ENCODE assay signal across 13 cellular contexts in genomic region chr9:76219555-76220151, GRCh38.
A peak's percentile ranks its signal among the peaks of the same experiment; 100 is the strongest.
DNase-seq lines count a peak whose midpoint lies in the region; ATAC-seq, FAIRE-seq and TF ChIP-seq lines count a peak whose summit lies in the region.
"Had no signal": no experiment of that assay in that cellular context is flagged by ENCODE, and none has a peak within 500 bp of the region (broad histone marks: within the 10 kb centered on the region; RNA-seq: fewer than 3 reads in every experiment).

No MANE protein-coding gene starts in this region.

- H3K36me3 Mint-ChIP-seq in type B pancreatic cell = no peaks in the 10 kb centered on the region

- no peaks in the 10 kb centered on the region for H3K27me3 Mint-ChIP-seq in type B pancreatic cell
- H3K27me3 Mint-ChIP-seq: activated T-cell treated with anti-CD3 and anti-CD28 coated beads, Interleukin-2, amount 50 U/mL, for 24 hours had no signal

- ATAC-seq in Right ventricle myocardium inferior = peak; percentile 80
- ATAC-seq in heart left ventricle = peak in 3 of 4 donors; percentile 54 to 70 (median 67)
- ATAC-seq: PC-3 had no signal

- no peak overlapping the region for H3K27ac ChIP-seq in right atrium auricular region
- no peak overlapping the region for H3K27ac ChIP-seq in heart left ventricle

- TF ChIP-seq CTCF in right atrium auricular region (IDR thresholded peaks at IDR 0.05) = peak in 1 of 2 donors; percentile 59
- TF ChIP-seq CTCF in heart left ventricle (IDR thresholded peaks at IDR 0.05) = peak in 10 of 12 donors; percentile 16 to 54 (median 39)
- TF ChIP-seq CTCF in type B pancreatic cell (conservative IDR thresholded peaks at IDR 0.05) = peak; percentile 54

- peak overlapping the region; percentile 10 for H3K27ac Mint-ChIP-seq in type B pancreatic cell
- H3K27ac Mint-ChIP-seq: activated T-cell treated with anti-CD3 and anti-CD28 coated beads, Interleukin-2, amount 50 U/mL, for 24 hours had no signal

- H3K4me3 ChIP-seq in right atrium auricular region (no peak overlapping the region), heart left ventricle (peak overlapping the region in 1 of 12 donors; percentile 7)
- H3K4me3 ChIP-seq: lung had no signal

- H3K4me1 Mint-ChIP-seq in type B pancreatic cell (ENCODE audit: unreplicated experiment) = peaks cover 34% of the 10 kb centered on the region

- no peaks in the 10 kb centered on the region for H3K4me1 ChIP-seq in right atrium auricular region
- H3K4me1 ChIP-seq in heart left ventricle = peaks cover 0 to 7% (median 0%) of the 10 kb centered on the region in 12 donors

- H3K27me3 ChIP-seq in right atrium auricular region = no peaks in the 10 kb centered on the region
- H3K27me3 ChIP-seq in heart left ventricle = peaks cover 0 to 13% (median 0%) of the 10 kb centered on the region in 9 donors

- H3K9me3 ChIP-seq in right atrium auricular region (no peaks in the 10 kb centered on the region), heart left ventricle (no peaks in the 10 kb centered on the region)

- FAIRE-seq in GM12891 (lab: Jason Lieb, UNC) = no peak

- H3K36me3 ChIP-seq in right atrium auricular region (no peaks in the 10 kb centered on the region), heart left ventricle (no peaks in the 10 kb centered on the region)

- H3K9me3 Mint-ChIP-seq in type B pancreatic cell = peaks cover 4% of the 10 kb centered on the region
- H3K9me3 Mint-ChIP-seq: activated T-cell treated with anti-CD3 and anti-CD28 coated beads, Interleukin-2, amount 50 U/mL, for 24 hours had no signal

- 46 to 53% (median 48%) methylated on average over 10 to 11 of the region's 11 CpGs for WGBS in heart left ventricle, 4 donors

- TF ChIP-seq POLR2A in heart left ventricle (IDR thresholded peaks at IDR 0.05) = no peak
- TF ChIP-seq POLR2A in GM12891 (IDR thresholded peaks at IDR 0.05; ENCODE audit: low read depth, low read length) = no peak

- intact Hi-C loops in Right ventricle myocardium inferior (cut with DNase I) = loop anchor here (5.0 kb wide), 1 partner anchor 78 kb away; no protein-coding TSS in a partner anchor
- intact Hi-C loops in heart left ventricle (cut with DNase I) = loop anchor here in 3 of 10 donors (5.0 kb wide), 2 partner anchors 78 to 83 kb away; no protein-coding TSS in a partner anchor

- DNase-seq in Right ventricle myocardium inferior (ENCODE audit: missing footprints) (no peak), right atrium auricular region (ENCODE audit: low spot score) (no peak), SK-N-DZ (ENCODE audit: low spot score) (peak; percentile 32), heart left ventricle (no peak), type B pancreatic cell (ENCODE audit: extremely low spot score, unreplicated experiment) (no peak), germinal center (ENCODE audit: low spot score) (no peak), GM12891 (ENCODE audit: insufficient read length, low spot score) (no peak), LoVo (ENCODE audit: low spot score) (no peak)
- DNase-seq: activated T-cell treated with anti-CD3 and anti-CD28 coated beads, Interleukin-2, amount 50 U/mL, for 24 hours; AML-193; NCI-H1694; PC-3 had no signal

- no peak overlapping the region for H3K4me3 Mint-ChIP-seq in type B pancreatic cell
- H3K4me3 Mint-ChIP-seq: activated T-cell treated with anti-CD3 and anti-CD28 coated beads, Interleukin-2, amount 50 U/mL, for 24 hours had no signal

TF ChIP-seq in GM12891, 5 proteins besides CTCF, POLR2A, EP300 and RAD21:
- TF ChIP-seq TAF1 (IDR thresholded peaks at IDR 0.05; ENCODE audit: low read depth, low read length) = no peak
- TF ChIP-seq PAX5 (IDR thresholded peaks at IDR 0.05; ENCODE audit: insufficient read depth, low read length, severe bottlenecking) = no peak
- TF ChIP-seq POU2F2 (IDR thresholded peaks at IDR 0.05; ENCODE audit: low read depth, low read length) = no peak
- TF ChIP-seq POLR2AphosphoS5 (IDR thresholded peaks at IDR 0.05; ENCODE audit: low read depth, low read length) = no peak
- no peak for TF ChIP-seq SPI1 (IDR thresholded peaks at IDR 0.05; ENCODE audit: low read depth, low read length)
